In genomic region chr1:205287723-205288122, GRCh38 we compare ENCODE assay signal across 9 cellular contexts. TPM values are rescaled to one million over a fixed set of nuclear protein-coding genes. Genes with fewer than 3 reads are reported as not detected.
DNase-seq lines count a peak whose midpoint lies in the region; ATAC-seq and TF ChIP-seq lines count a peak whose summit lies in the region.
"Had no signal": no experiment of that assay in that cellular context is flagged by ENCODE, and none has a peak within 500 bp of the region (broad histone marks: within the 10 kb centered on the region; RNA-seq: fewer than 3 reads in every experiment).

No MANE protein-coding gene starts in this region.

- H3K27me3 ChIP-seq in CD8-positive, alpha-beta T cell (ENCODE audit: insufficient read depth, low read length) = no peaks in the 10 kb centered on the region
- no peaks in the 10 kb centered on the region for H3K27me3 ChIP-seq in IMR-90 (ENCODE audit: control insufficient read depth, insufficient read depth, low read length)

- H3K9me1 ChIP-seq in IMR-90 (ENCODE audit: insufficient read depth, low read length) = peaks cover 49% of the 10 kb centered on the region

- H3K4me1 Mint-ChIP-seq in CD8-positive, alpha-beta T cell (ENCODE audit: low read depth) = peaks cover 85% of the 10 kb centered on the region
- H3K4me1 Mint-ChIP-seq in activated naive CD8-positive, alpha-beta T cell treated with anti-CD3 and anti-CD28 coated beads, Interleukin-2, amount 50 U/mL, for 24 hours = peaks cover 81% of the 10 kb centered on the region
- peaks cover 47 to 57% of the 10 kb centered on the region in 2 donors for H3K4me1 Mint-ChIP-seq in natural killer cell treated with Interleukin-12 subunit alpha and Interleukin-12 subunit beta and Interleukin-15 and Interleukin-18, amount 100 ng/mL, for 72 hours (ENCODE audit: low read depth in 2 of 2)

- H3K36me3 Mint-ChIP-seq in CD8-positive, alpha-beta T cell = no peaks in the 10 kb centered on the region
- no peaks in the 10 kb centered on the region for H3K36me3 Mint-ChIP-seq in activated naive CD8-positive, alpha-beta T cell treated with anti-CD3 and anti-CD28 coated beads, Interleukin-2, amount 50 U/mL, for 24 hours (ENCODE audit: low read depth)
- no peaks in the 10 kb centered on the region for H3K36me3 Mint-ChIP-seq in natural killer cell treated with Interleukin-12 subunit alpha and Interleukin-12 subunit beta and Interleukin-15 and Interleukin-18, amount 100 ng/mL, for 72 hours

- no TSS peak for BruUV-seq in IMR-90 (replicated peaks; lab: Mats Ljungman, UMichigan)

- no peak overlapping the region for H3K56ac ChIP-seq in IMR-90 (ENCODE audit: extremely low read depth, insufficient read depth, low read length)

- dilution Hi-C loops in IMR-90 (cut with HindIII; ENCODE audit: low sequenced_read_pairs, unreplicated experiment) = no loop called here

- WGBS in IMR-90 (ENCODE audit: extremely low coverage in 2 of 2, insufficient read length in 1 of 2), 2 experiments = no CpG with 5 or more reads among the region's 2 CpGs
- WGBS in lower leg skin, 2 donors = 43 to 47% methylated on average over 2 of the region's 2 CpGs

- TF ChIP-seq RAD21 in IMR-90 (IDR thresholded peaks at IDR 0.05; ENCODE audit: low read length) = no peak

- intact Hi-C loops in CD8-positive, alpha-beta T cell (cut with DNase I, micrococcal nuclease) = loop anchor here (1.0 to 10.0 kb wide), 12 partner anchors 14 to 1515 kb away; partner anchors contain the start of genes DSTYK (in 2 of the 2), ELK4 (in 2 of the 2), NUAK2 (in 1 of the 2) and NUCKS1 (in 1 of the 2)
- intact Hi-C loops in IMR-90 (cut with micrococcal nuclease) (no loop called here), lower leg skin (cut with DNase I; ENCODE audit: low total_unique reads) (no loop called here)

- peak in 1 of 7 experiments; percentile 17 for DNase-seq in CD8-positive, alpha-beta T cell
- DNase-seq in IMR-90 = no peak
- DNase-seq in activated naive CD8-positive, alpha-beta T cell treated with anti-CD3 and anti-CD28 coated beads, Interleukin-2, amount 50 U/mL, for 24 hours = no peak
- no peak for DNase-seq in natural killer cell treated with Interleukin-12 subunit alpha and Interleukin-12 subunit beta and Interleukin-15 and Interleukin-18, amount 100 ng/mL, for 72 hours (ENCODE audit: low spot score)
- no peak for DNase-seq in NCI-H1092 treated with DMSO at 0.1 percent for 48 hours (lab: John Stamatoyannopoulos, UW)
- DNase-seq in CD1c-positive myeloid dendritic cell (ENCODE audit: extremely low spot score) = no peak
- no peak for DNase-seq in lower leg skin (ENCODE audit: low spot score in 2 of 2)
- DNase-seq: GOT3 had no signal

- peak overlapping the region; percentile 28 to 86 for H4K8ac ChIP-seq in IMR-90 (ENCODE audit: low read depth in 2 of 2, low read length in 2 of 2)

- H2BK15ac ChIP-seq in IMR-90 (ENCODE audit: low read depth, low read length) = peak overlapping the region; percentile 69

- CTCF ChIA-PET in CD8-positive, alpha-beta T cell (lab: Charles Lee) = interaction anchor here (1.0 to 10.0 kb wide), 8 partner anchors 9 to 142 kb away, joined by 3 to 216 read pairs (median 8); partner anchors contain the start of gene NUAK2
- CTCF ChIA-PET in IMR-90 (lab: Yijun Ruan, JAX) = interaction anchor here (1.4 to 1.5 kb wide), 2 partner anchors 29 to 38 kb away, joined by 3 to 4 read pairs; no protein-coding TSS in a partner anchor

- H3K23ac ChIP-seq in IMR-90 (ENCODE audit: low read depth, low read length) = peak overlapping the region; percentile 64

- TF ChIP-seq CTCF in CD8-positive, alpha-beta T cell (IDR thresholded peaks at IDR 0.05) = no peak
- TF ChIP-seq CTCF in IMR-90 (conservative IDR thresholded peaks at IDR 0.05; ENCODE audit: low read depth, low read length) = no peak
- no peak for TF ChIP-seq CTCF in lower leg skin (IDR thresholded peaks at IDR 0.05)

- peak overlapping the region; percentile 92 for H3K4ac ChIP-seq in IMR-90 (ENCODE audit: low read depth, low read length)

- no peak overlapping the region for H3K4me2 ChIP-seq in IMR-90 (ENCODE audit: low read depth, low read length)

- peak overlapping the region; percentile 56 for H4K5ac ChIP-seq in IMR-90 (ENCODE audit: low read depth, low read length)

- H2BK5ac ChIP-seq in IMR-90 (ENCODE audit: low read depth, low read length, poor library complexity, severe bottlenecking) = peak overlapping the region; percentile 66

- no peaks in the 10 kb centered on the region for H4K20me1 ChIP-seq in IMR-90 (ENCODE audit: insufficient read depth, low read length)

- no peaks in the 10 kb centered on the region for H3K9me3 Mint-ChIP-seq in CD8-positive, alpha-beta T cell
- H3K9me3 Mint-ChIP-seq in activated naive CD8-positive, alpha-beta T cell treated with anti-CD3 and anti-CD28 coated beads, Interleukin-2, amount 50 U/mL, for 24 hours = no peaks in the 10 kb centered on the region
- H3K9me3 Mint-ChIP-seq in natural killer cell treated with Interleukin-12 subunit alpha and Interleukin-12 subunit beta and Interleukin-15 and Interleukin-18, amount 100 ng/mL, for 72 hours = no peaks in the 10 kb centered on the region

- H2BK20ac ChIP-seq in IMR-90 (ENCODE audit: low read depth, low read length) = peak overlapping the region; percentile 92

- no peak for TF ChIP-seq POLR2A in IMR-90 (IDR thresholded peaks at IDR 0.05; ENCODE audit: low read depth, low read length)
- TF ChIP-seq POLR2A in lower leg skin (IDR thresholded peaks at IDR 0.05) = no peak

- H2AK5ac ChIP-seq in IMR-90 (ENCODE audit: low read depth, low read length) = peak overlapping the region; percentile 97

- no peaks in the 10 kb centered on the region for H3K9me3 ChIP-seq in CD8-positive, alpha-beta T cell (ENCODE audit: low read length)
- no peaks in the 10 kb centered on the region for H3K9me3 ChIP-seq in IMR-90 (ENCODE audit: control insufficient read depth, insufficient read depth, low read length)

- peaks cover 85% of the 10 kb centered on the region for H3K4me1 ChIP-seq in CD8-positive, alpha-beta T cell (ENCODE audit: insufficient read depth, low read length)
- peaks cover 38% of the 10 kb centered on the region for H3K4me1 ChIP-seq in IMR-90 (ENCODE audit: control insufficient read depth, insufficient read depth, low read length)

- no peaks in the 10 kb centered on the region for H3K36me3 ChIP-seq in CD8-positive, alpha-beta T cell (ENCODE audit: insufficient read depth, low read length)
- H3K36me3 ChIP-seq in IMR-90 (ENCODE audit: control insufficient read depth, insufficient read depth, low read length) = no peaks in the 10 kb centered on the region

- H2AK9ac ChIP-seq in IMR-90 (replicated peaks; ENCODE audit: low read depth, low read length, poor library complexity) = peak overlapping the region; percentile 88

- H3K79me1 ChIP-seq in IMR-90 (ENCODE audit: low read depth in 1 of 2, low read length in 2 of 2) = peaks cover 0 to 42% of the 10 kb centered on the region in 2 experiments; a peak in 3 of 4 replicates

- peak overlapping the region; percentile 94 for H2BK120ac ChIP-seq in IMR-90 (ENCODE audit: low read depth, low read length)

- peak overlapping the region; percentile 91 for H3K14ac ChIP-seq in IMR-90 (replicated peaks; ENCODE audit: low read depth, low read length)

- ATAC-seq in CD8-positive, alpha-beta T cell = no peak
- no peak for ATAC-seq in IMR-90 (ENCODE audit: low read depth)
- no peak for ATAC-seq in activated naive CD8-positive, alpha-beta T cell treated with anti-CD3 and anti-CD28 coated beads, Interleukin-2, amount 50 U/mL, for 24 hours
- ATAC-seq in natural killer cell treated with Interleukin-12 subunit alpha and Interleukin-12 subunit beta and Interleukin-15 and Interleukin-18, amount 100 ng/mL, for 72 hours = no peak
- ATAC-seq in GM21825 (IDR thresholded peaks at IDR 0.05; ENCODE audit: unreplicated experiment) = no peak

- POLR2A ChIA-PET in CD8-positive, alpha-beta T cell (lab: Charles Lee) = interaction anchor here (0.6 to 9.1 kb wide), 9 partner anchors 12 to 1233 kb away, joined by 3 to 161 read pairs (median 5); partner anchors contain the start of gene NUAK2
- POLR2A ChIA-PET in IMR-90 (lab: Charles Lee; ENCODE audit: unreplicated experiment) = interaction anchor here (0.7 kb wide), 1 partner anchor 29 kb away, joined by 3 read pairs; no protein-coding TSS in a partner anchor

- in situ Hi-C loops in IMR-90 (cut with MboI; ENCODE audit: low sequenced_read_pairs) = no loop called here

- peak overlapping the region; percentile 85 for H2AFZ ChIP-seq in IMR-90 (replicated peaks; ENCODE audit: low read length, poor library complexity)

- H3K27me3 Mint-ChIP-seq in CD8-positive, alpha-beta T cell (ENCODE audit: low read depth) = no peaks in the 10 kb centered on the region
- peaks cover 6% of the 10 kb centered on the region for H3K27me3 Mint-ChIP-seq in activated naive CD8-positive, alpha-beta T cell treated with anti-CD3 and anti-CD28 coated beads, Interleukin-2, amount 50 U/mL, for 24 hours
- no peaks in the 10 kb centered on the region for H3K27me3 Mint-ChIP-seq in natural killer cell treated with Interleukin-12 subunit alpha and Interleukin-12 subunit beta and Interleukin-15 and Interleukin-18, amount 100 ng/mL, for 72 hours

- peak overlapping the region; percentile 67 for H4K91ac ChIP-seq in IMR-90 (ENCODE audit: insufficient read depth, low read depth, low read length)

- peak overlapping the region; percentile 26 for H3K18ac ChIP-seq in IMR-90 (ENCODE audit: low read depth, low read length)

- peak overlapping the region; percentile 83 for H3K4me3 Mint-ChIP-seq in CD8-positive, alpha-beta T cell
- peak overlapping the region; percentile 45 for H3K4me3 Mint-ChIP-seq in activated naive CD8-positive, alpha-beta T cell treated with anti-CD3 and anti-CD28 coated beads, Interleukin-2, amount 50 U/mL, for 24 hours
- H3K4me3 Mint-ChIP-seq in natural killer cell treated with Interleukin-12 subunit alpha and Interleukin-12 subunit beta and Interleukin-15 and Interleukin-18, amount 100 ng/mL, for 72 hours = peak overlapping the region; percentile 67

- peak overlapping the region; percentile 8; the same call in 1 of the 2 replicates for H3K9ac ChIP-seq in IMR-90 (ENCODE audit: low read depth, low read length)

- H3K27ac ChIP-seq in CD8-positive, alpha-beta T cell (ENCODE audit: low read depth, low read length) = peak overlapping the region; percentile 56
- H3K27ac ChIP-seq in IMR-90 (ENCODE audit: insufficient read depth, low read length) = peak overlapping the region; percentile 44

- H3K27ac Mint-ChIP-seq in CD8-positive, alpha-beta T cell = peak overlapping the region; percentile 96
- peak overlapping the region; percentile 85 for H3K27ac Mint-ChIP-seq in activated naive CD8-positive, alpha-beta T cell treated with anti-CD3 and anti-CD28 coated beads, Interleukin-2, amount 50 U/mL, for 24 hours
- peak overlapping the region; percentile 35 to 73 for H3K27ac Mint-ChIP-seq in natural killer cell treated with Interleukin-12 subunit alpha and Interleukin-12 subunit beta and Interleukin-15 and Interleukin-18, amount 100 ng/mL, for 72 hours

- H3K4me3 ChIP-seq in CD8-positive, alpha-beta T cell (ENCODE audit: low read depth, low read length) = peak overlapping the region; percentile 55
- no peak overlapping the region for H3K4me3 ChIP-seq in IMR-90 (ENCODE audit: insufficient read depth, low read depth, low read length)
- no peak overlapping the region for H3K4me3 ChIP-seq in lower leg skin (ENCODE audit: low read depth, poor library complexity, severe bottlenecking)

RNA-seq across cellular contexts. Expression of gene NUAK2, which starts 33.8 kb away (rescaled TPM):
- total RNA-seq in CD8-positive, alpha-beta T cell = 10 to 100 TPM; 17.1 to 18.3 TPM
- total RNA-seq in IMR-90 (2012; rRNA removed) (7.2 and 8.1 TPM in 2 replicates), lower leg skin (10 to 100 TPM; 31.9 to 39.2 (median 32.3) TPM)
- polyA plus RNA-seq in IMR-90 (2012; rRNA removed) = 17.6 and 18.7 TPM in 2 replicates
- 12.3 and 18.8 TPM in 2 replicates for polyA plus RNA-seq in IMR-90 (2012; cell fraction: cytosol; rRNA removed)
- 22.8 and 32.1 TPM in 2 replicates for polyA plus RNA-seq in IMR-90 (2012; cell fraction: nucleus; rRNA removed; ENCODE audit: low replicate concordance)
- 1 to 10 TPM; 1.0 to 2.5 TPM for total RNA-seq in natural killer cell treated with Interleukin-12 subunit alpha and Interleukin-12 subunit beta and Interleukin-15 and Interleukin-18, amount 100 ng/mL, for 72 hours

RNA-seq across cellular contexts. Expression of gene TMCC2, which starts 60.0 kb away (rescaled TPM):
- 1 to 10 TPM; 1.5 to 2.0 TPM for total RNA-seq in CD8-positive, alpha-beta T cell
- total RNA-seq in IMR-90 (2012; rRNA removed) (2.0 and 2.2 TPM in 2 replicates), lower leg skin (1 to 10 TPM; 2.2 to 4.2 (median 3.5) TPM)
- polyA plus RNA-seq in IMR-90 (2012; rRNA removed) = 4.2 and 4.6 TPM in 2 replicates
- polyA plus RNA-seq in IMR-90 (2012; cell fraction: cytosol; rRNA removed) = 4.5 and 5.0 TPM in 2 replicates
- 4.4 and 7.7 TPM in 2 replicates for polyA plus RNA-seq in IMR-90 (2012; cell fraction: nucleus; rRNA removed; ENCODE audit: low replicate concordance)
- 10 to 100 TPM; 24.0 to 28.8 TPM for total RNA-seq in natural killer cell treated with Interleukin-12 subunit alpha and Interleukin-12 subunit beta and Interleukin-15 and Interleukin-18, amount 100 ng/mL, for 72 hours

Comparison
In these comparisons a context has a peak if more than half of its experiments do, and no peak if none do; other contexts are left out.
1. intact Hi-C loops: an anchor here in CD8-positive, alpha-beta T cell (1.0 to 10.0 kb wide); none called in IMR-90 and lower leg skin.